In genomic region chr2:46273225-46273863, GRCh38 we compare ENCODE assay signal across 1 cellular context.
TF ChIP-seq lines count a peak whose summit lies in the region.

No MANE protein-coding gene starts in this region.

TF ChIP-seq in HepG2, 621 proteins besides CTCF, POLR2A, EP300 and RAD21 (continued from another document):
- TF ChIP-seq ZNF275 (CRISPR knock-in tag; IDR thresholded peaks at IDR 0.05; ENCODE audit: borderline replicate concordance) (no peak), CREM (IDR thresholded peaks at IDR 0.05) (no peak), CREM (CRISPR knock-in tag; IDR thresholded peaks at IDR 0.05) (no peak), ETV5 (CRISPR knock-in tag; IDR thresholded peaks at IDR 0.05; ENCODE audit: borderline replicate concordance) (peak; percentile 60; the same call in 1 of the 2 replicates), ZNF121 (CRISPR knock-in tag; IDR thresholded peaks at IDR 0.05) (no peak), MIER3 (CRISPR knock-in tag; IDR thresholded peaks at IDR 0.05; ENCODE audit: borderline replicate concordance) (no peak)
